Comparison of ENCODE assay signal across 16 cellular contexts in genomic region chr16:35255816-35256215, GRCh38.
A peak's percentile ranks its signal among the peaks of the same experiment; 100 is the strongest.
DNase-seq lines count a peak whose midpoint lies in the region; ATAC-seq and TF ChIP-seq lines count a peak whose summit lies in the region.
"Had no signal": no experiment of that assay in that cellular context is flagged by ENCODE, and none has a peak within 500 bp of the region (broad histone marks: within the 10 kb centered on the region; RNA-seq: fewer than 3 reads in every experiment).

No MANE protein-coding gene starts in this region.

- H3K4me3 Mint-ChIP-seq in endothelial cell (ENCODE audit: unreplicated experiment): peak overlapping the region; percentile 60
- no peak overlapping the region for H3K4me3 Mint-ChIP-seq in osteocyte (ENCODE audit: unreplicated experiment)
- H3K4me3 Mint-ChIP-seq: CD4-positive, alpha-beta memory T cell; HFFc6 had no signal

- H3K4me1 ChIP-seq in ES-I3 (ENCODE audit: insufficient read depth, low read length): no peaks in the 10 kb centered on the region
- no peaks in the 10 kb centered on the region for H3K4me1 ChIP-seq in HUES6 (ENCODE audit: control insufficient read depth, insufficient read depth, low read length)
- H3K4me1 ChIP-seq: HAP-1 had no signal

- peak overlapping the region; percentile 23; the same call in 1 of the 2 replicates for H3K4me3 ChIP-seq in HUES6 (ENCODE audit: low read depth, low read length)
- H3K4me3 ChIP-seq: HAP-1 had no signal

- H3K9me3 ChIP-seq in ES-I3 (ENCODE audit: control insufficient read depth, insufficient read depth, low read length): no peaks in the 10 kb centered on the region
- H3K9me3 ChIP-seq in HUES6 (ENCODE audit: control insufficient read depth, insufficient read depth, low read depth, low read length): peaks cover 55% of the 10 kb centered on the region; the same call in 1 of the 2 replicates
- H3K9me3 ChIP-seq: HAP-1 had no signal

- ATAC-seq in HG03520 (IDR thresholded peaks at IDR 0.05; ENCODE audit: unreplicated experiment): no peak

- DNase-seq in endothelial cell (ENCODE audit: low spot score) (no peak), osteocyte (ENCODE audit: extremely low spot score, unreplicated experiment) (peak; percentile 54), HK-2 (ENCODE audit: unreplicated experiment) (no peak), middle frontal gyrus (ENCODE audit: extremely low spot score, low spot score) (no peak)
- DNase-seq: C1 segment of cervical spinal cord; Calu3; CD4-positive, alpha-beta memory T cell; COR-L47; DMS53; DMS79 treated with DMSO at 0.1 percent for 48 hours; GOT3; HFFc6 had no signal

- peaks cover 10% of the 10 kb centered on the region for H3K27me3 Mint-ChIP-seq in endothelial cell (ENCODE audit: unreplicated experiment)
- no peaks in the 10 kb centered on the region for H3K27me3 Mint-ChIP-seq in osteocyte (ENCODE audit: unreplicated experiment)
- H3K27me3 Mint-ChIP-seq: CD4-positive, alpha-beta memory T cell had no signal

- no peaks in the 10 kb centered on the region for H3K4me1 Mint-ChIP-seq in endothelial cell (ENCODE audit: unreplicated experiment)
- H3K4me1 Mint-ChIP-seq in osteocyte (ENCODE audit: unreplicated experiment): no peaks in the 10 kb centered on the region
- H3K4me1 Mint-ChIP-seq: CD4-positive, alpha-beta memory T cell had no signal

- no peaks in the 10 kb centered on the region; the same call in 1 of the 2 replicates for H3K27me3 ChIP-seq in HUES6 (ENCODE audit: control insufficient read depth, insufficient read depth, low read length)

- H3K9me3 Mint-ChIP-seq in endothelial cell (ENCODE audit: unreplicated experiment) (peaks cover 18% of the 10 kb centered on the region), osteocyte (ENCODE audit: unreplicated experiment) (peaks cover 49% of the 10 kb centered on the region)

- no peak overlapping the region for H3K27ac ChIP-seq in HUES6 (ENCODE audit: low read depth, low read length)

- H3K36me3 ChIP-seq in ES-I3 (ENCODE audit: insufficient read depth, low read length): no peaks in the 10 kb centered on the region
- no peaks in the 10 kb centered on the region for H3K36me3 ChIP-seq in HUES6 (ENCODE audit: control insufficient read depth, insufficient read depth, low read length)
- H3K36me3 ChIP-seq: HAP-1 had no signal

- H3K36me3 Mint-ChIP-seq in endothelial cell (ENCODE audit: low read depth, unreplicated experiment) (peaks cover 8% of the 10 kb centered on the region), osteocyte (ENCODE audit: unreplicated experiment) (no peaks in the 10 kb centered on the region)
- H3K36me3 Mint-ChIP-seq: CD4-positive, alpha-beta memory T cell had no signal

- H3K9ac ChIP-seq in ES-I3 (ENCODE audit: low read depth, low read length) (peak overlapping the region; percentile 56; the same call in 1 of the 2 replicates), HUES6 (ENCODE audit: low read length) (no peak overlapping the region)

- no peak for TF ChIP-seq CTCF in endothelial cell (IDR thresholded peaks at IDR 0.05; ENCODE audit: unreplicated experiment)
- no peak for TF ChIP-seq CTCF in osteocyte (IDR thresholded peaks at IDR 0.05)

- H3K27ac Mint-ChIP-seq in endothelial cell (ENCODE audit: unreplicated experiment): no peak overlapping the region
- H3K27ac Mint-ChIP-seq in osteocyte (ENCODE audit: unreplicated experiment): no peak overlapping the region
- H3K27ac Mint-ChIP-seq: CD4-positive, alpha-beta memory T cell; HFFc6 had no signal
